Comparison of ENCODE assay signal across 20 cellular contexts in the genomic region with DNA sequence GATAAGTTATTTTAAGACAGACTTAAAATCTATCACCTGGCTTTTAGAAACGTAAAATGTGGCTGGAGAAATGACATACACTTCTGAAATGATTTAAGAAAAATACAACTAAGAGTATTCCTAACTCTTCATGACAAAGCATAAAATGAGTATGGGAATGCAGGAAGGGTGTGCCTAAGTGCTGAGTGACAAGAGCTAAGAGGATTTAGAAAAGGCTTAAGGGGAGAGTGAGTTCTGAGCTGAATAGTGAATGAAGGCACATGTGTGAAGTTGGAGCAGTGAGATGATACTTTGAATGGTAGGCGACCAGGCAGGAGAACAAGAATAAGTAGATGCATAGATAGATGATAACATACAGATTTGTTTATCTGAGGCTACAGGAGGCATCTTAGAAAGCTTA.
A peak's percentile ranks its signal among the peaks of the same experiment; 100 is the strongest.
DNase-seq lines count a peak whose midpoint lies in the region; ATAC-seq, FAIRE-seq and TF ChIP-seq lines count a peak whose summit lies in the region.
"Had no signal": no experiment of that assay in that cellular context is flagged by ENCODE, and none has a peak within 500 bp of the region (broad histone marks: within the 10 kb centered on the region; RNA-seq: fewer than 3 reads in every experiment).

No MANE protein-coding gene starts in this region.

- no peaks in the 10 kb centered on the region for H3K79me2 ChIP-seq in H1 (ENCODE audit: control insufficient read depth in 1 of 2, insufficient read depth in 2 of 2, low read length in 2 of 2)

- POLR2A ChIA-PET in H1 (lab: Charles Lee; ENCODE audit: partially characterized antibody), result no interaction called here

- TF ChIP-seq POLR2A in H1 (IDR thresholded peaks at IDR 0.05; ENCODE audit: control extremely low read depth in 1 of 2, low read depth in 2 of 2, low read length in 2 of 2), result no peak

- H4K8ac ChIP-seq in H1 (ENCODE audit: extremely low read depth, insufficient read depth, low read length), result no peak overlapping the region

- H3K4me1 ChIP-seq in HAP-1 (peaks cover 7% of the 10 kb centered on the region), H1 (replicated peaks in 1 of 4; ENCODE audit: control insufficient read depth in 3 of 4, insufficient read depth in 4 of 4, low read length in 3 of 4) (peaks cover 0 to 2% (median 0%) of the 10 kb centered on the region in 4 experiments; a peak in 1 of 7 replicates)
- H3K4me1 ChIP-seq: BE2C had no signal

- H2BK5ac ChIP-seq in H1 (ENCODE audit: low read depth, low read length), result no peak overlapping the region

- H3K9me3 ChIP-seq in HAP-1 (no peaks in the 10 kb centered on the region; the same call in 1 of the 2 replicates), H1 (ENCODE audit: insufficient read depth in 2 of 2, low read depth in 1 of 2, low read length in 1 of 2) (no peaks in the 10 kb centered on the region)
- H3K9me3 ChIP-seq: BE2C had no signal

- CTCF ChIA-PET in H1 (lab: Charles Lee; ENCODE audit: partially characterized antibody), result interaction anchor here (1.0 to 1.2 kb wide), 3 partner anchors 8 to 482 kb away, joined by 3 to 4 read pairs (median 4); no protein-coding TSS in a partner anchor

- TF ChIP-seq RAD21 in H1 (IDR thresholded peaks at IDR 0.05 in 1 of 2, conservative IDR thresholded peaks at IDR 0.05 in 1 of 2; ENCODE audit: low read depth in 2 of 2, low read length in 2 of 2), result no peak

- H3K27ac Mint-ChIP-seq in nephron progenitor cell, result peak overlapping the region; percentile 5
- H3K27ac Mint-ChIP-seq: CD4-positive, CD25-positive, alpha-beta regulatory T cell; CD8-positive, alpha-beta memory T cell; H9 had no signal

- peaks cover 6% of the 10 kb centered on the region for H3K27me3 Mint-ChIP-seq in nephron progenitor cell (ENCODE audit: low read depth, poor library complexity)
- H3K27me3 Mint-ChIP-seq: CD4-positive, CD25-positive, alpha-beta regulatory T cell; CD8-positive, alpha-beta memory T cell had no signal

- no peaks in the 10 kb centered on the region for H4K20me1 ChIP-seq in H1 (replicated peaks in 1 of 2; ENCODE audit: control insufficient read depth in 1 of 2, insufficient read depth in 2 of 2, low read length in 2 of 2)

- H3K36me3 Mint-ChIP-seq in nephron progenitor cell (ENCODE audit: low read depth), result no peaks in the 10 kb centered on the region
- H3K36me3 Mint-ChIP-seq: CD4-positive, CD25-positive, alpha-beta regulatory T cell; CD8-positive, alpha-beta memory T cell had no signal

- H3K79me1 ChIP-seq in H1 (ENCODE audit: low read depth, low read length), result no peaks in the 10 kb centered on the region

- H3K4me2 ChIP-seq in H1 (ENCODE audit: insufficient read depth in 1 of 2, low read depth in 2 of 2, low read length in 2 of 2), result no peak overlapping the region

- no peak overlapping the region for H2BK20ac ChIP-seq in H1 (ENCODE audit: low read length)

- no peak overlapping the region for H2BK12ac ChIP-seq in H1 (ENCODE audit: low read depth, low read length)

- no peak overlapping the region for H2AK5ac ChIP-seq in H1 (ENCODE audit: low read depth, low read length)

- no peak overlapping the region for H2BK120ac ChIP-seq in H1 (replicated peaks; ENCODE audit: low read depth, low read length)

- no peak overlapping the region for H4K5ac ChIP-seq in H1 (ENCODE audit: insufficient read length, low read depth, low read length)

- no peak for TF ChIP-seq EP300 in H1 (IDR thresholded peaks at IDR 0.05; ENCODE audit: borderline replicate concordance in 1 of 2, low read depth in 2 of 2, low read length in 2 of 2)

- H3K4me1 Mint-ChIP-seq in nephron progenitor cell, result peaks cover 26% of the 10 kb centered on the region
- H3K4me1 Mint-ChIP-seq: CD4-positive, CD25-positive, alpha-beta regulatory T cell; CD8-positive, alpha-beta memory T cell had no signal

- TF ChIP-seq CTCF in H1 (IDR thresholded peaks at IDR 0.05; ENCODE audit: control extremely low read depth in 1 of 3, insufficient read depth in 1 of 3, low read depth in 1 of 3, low read length in 3 of 3) (no peak), nephron progenitor cell (IDR thresholded peaks at IDR 0.05) (no peak)

- H3K4me3 Mint-ChIP-seq in nephron progenitor cell, result no peak overlapping the region
- H3K4me3 Mint-ChIP-seq: CD4-positive, CD25-positive, alpha-beta regulatory T cell; CD8-positive, alpha-beta memory T cell; H9 had no signal

- WGBS in H1 (ENCODE audit: extremely low coverage in 1 of 2, insufficient coverage in 1 of 2, insufficient read length in 1 of 2, insufficient replicate concordance in 2 of 2, low coverage in 1 of 2, low lambda C conversion rate in 2 of 2, missing lambda C conversion rate in 1 of 2), 2 experiments, result 95% methylated on average over 2 of the region's 2 CpGs; no CpG with 5 or more reads in 1 of the 2 experiments

- H3K27me3 ChIP-seq in HAP-1 (ENCODE audit: low read depth) (no peaks in the 10 kb centered on the region), H1 (replicated peaks in 1 of 4; ENCODE audit: control insufficient read depth in 3 of 4, extremely low read depth in 1 of 4, insufficient read depth in 3 of 4, low read length in 3 of 4) (no peaks in the 10 kb centered on the region)
- H3K27me3 ChIP-seq: BE2C had no signal

- in situ Hi-C loops in HAP-1 (cut with MboI; ENCODE audit: low sequenced_read_pairs), result no loop called here

- no peak overlapping the region for H3K9ac ChIP-seq in H1 (replicated peaks in 1 of 4; ENCODE audit: extremely low read depth in 1 of 4, low read depth in 3 of 4, low read length in 3 of 4)

- no peak overlapping the region for H3K23ac ChIP-seq in H1 (ENCODE audit: insufficient read length)

- H3K56ac ChIP-seq in H1 (replicated peaks; ENCODE audit: insufficient read length, low read depth, low read length), result no peak overlapping the region

- ATAC-seq in GM19351 (IDR thresholded peaks at IDR 0.05; ENCODE audit: unreplicated experiment), result no peak
- ATAC-seq: HepG2 had no signal

- H3K14ac ChIP-seq in H1 (ENCODE audit: insufficient read length), result no peak overlapping the region

- no peak for FAIRE-seq in H1 (lab: Jason Lieb, UNC)
- FAIRE-seq: A204.1, G401.6, GM12891, GM19239, HepG2 had no signal

- H3K36me3 ChIP-seq in HAP-1 (replicated peaks), result no peaks in the 10 kb centered on the region
- no peaks in the 10 kb centered on the region for H3K36me3 ChIP-seq in H1 (ENCODE audit: control insufficient read depth in 2 of 4, insufficient read depth in 4 of 4, low read length in 3 of 4)
- H3K36me3 ChIP-seq: BE2C had no signal

- peaks cover 35% of the 10 kb centered on the region for H3K9me3 Mint-ChIP-seq in nephron progenitor cell

- no peak overlapping the region for H3K27ac ChIP-seq in H1 (ENCODE audit: low read depth, low read length)

- no peak overlapping the region for H4K91ac ChIP-seq in H1 (replicated peaks; ENCODE audit: insufficient read length, low read length)

- H3K4me3 ChIP-seq in HAP-1, result no peak overlapping the region
- no peak overlapping the region for H3K4me3 ChIP-seq in H1 (ENCODE audit: extremely low read depth in 1 of 4, insufficient read depth in 2 of 4, low read depth in 3 of 4, low read length in 4 of 4)

- no peak overlapping the region for H3K18ac ChIP-seq in H1 (ENCODE audit: extremely low read depth, low read length)

- no peak overlapping the region for H2BK15ac ChIP-seq in H1 (ENCODE audit: low read length)

- no peaks in the 10 kb centered on the region for H3K23me2 ChIP-seq in H1 (ENCODE audit: low read depth, low read length)

- no peak overlapping the region for H3K4ac ChIP-seq in H1 (replicated peaks; ENCODE audit: insufficient read length, low read depth, low read length)

- DNase-seq in HAP-1 (ENCODE audit: low spot score in 2 of 2) (peak; percentile 29 to 82), H1 (ENCODE audit: low read depth in 1 of 2, low spot score in 2 of 2) (no peak), nephron progenitor cell (no peak), NCI-H1092 treated with DMSO at 0.1 percent for 48 hours (lab: John Stamatoyannopoulos, UW) (no peak), mesenteric fat pad (ENCODE audit: low spot score) (no peak), SHP77 (lab: John Stamatoyannopoulos, UW) (no peak)
- DNase-seq: ACHN; BE2C; C1 segment of cervical spinal cord; CD4-positive, CD25-positive, alpha-beta regulatory T cell; CD8-positive, alpha-beta memory T cell; COR-L47; GOT3; H9 had no signal

- 0 out of 2 replicates have a peak overlapping the region, but pooled peaks have one; percentile 10 for H2AFZ ChIP-seq in H1 (ENCODE audit: low read length)

TF ChIP-seq in H1, 55 proteins besides CTCF, POLR2A, EP300 and RAD21 (continues in another document):
- no peak for TF ChIP-seq MAFK (IDR thresholded peaks at IDR 0.05; ENCODE audit: low read depth, low read length)
- TF ChIP-seq SIN3A (conservative IDR thresholded peaks at IDR 0.05 in 1 of 2, IDR thresholded peaks at IDR 0.05 in 1 of 2; ENCODE audit: low read depth in 1 of 2, low read length in 2 of 2), result no peak
- TF ChIP-seq SP2 (IDR thresholded peaks at IDR 0.05; ENCODE audit: low read length), result no peak
- TF ChIP-seq, protein P1, sequence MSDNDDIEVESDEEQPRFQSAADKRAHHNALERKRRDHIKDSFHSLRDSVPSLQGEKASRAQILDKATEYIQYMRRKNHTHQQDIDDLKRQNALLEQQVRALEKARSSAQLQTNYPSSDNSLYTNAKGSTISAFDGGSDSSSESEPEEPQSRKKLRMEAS (IDR thresholded peaks at IDR 0.05), result no peak
- no peak for TF ChIP-seq EZH2 (IDR thresholded peaks at IDR 0.05; ENCODE audit: low read depth, low read length, severe bottlenecking)
- TF ChIP-seq FOSL1 (IDR thresholded peaks at IDR 0.05; ENCODE audit: insufficient read depth, low read depth, low read length), result no peak
- TF ChIP-seq NRF1 (IDR thresholded peaks at IDR 0.05; ENCODE audit: low read depth, low read length), result no peak
- TF ChIP-seq HDAC6 (IDR thresholded peaks at IDR 0.05; ENCODE audit: low read depth, low read length), result no peak
- no peak for TF ChIP-seq TAF7 (optimal IDR thresholded peaks at IDR 0.05; ENCODE audit: borderline replicate concordance, low read depth, low read length)
- TF ChIP-seq GTF2F1 (IDR thresholded peaks at IDR 0.05; ENCODE audit: borderline replicate concordance, low read depth, low read length), result no peak
- TF ChIP-seq ATF3 (IDR thresholded peaks at IDR 0.05; ENCODE audit: insufficient read depth, low read depth, low read length), result no peak

Comparison
In these comparisons a context has a peak if more than half of its experiments do, and no peak if none do; other contexts are left out.
1. DNase-seq: peak in HAP-1 (2 of 2); none in H1 (0 of 2), nephron progenitor cell (single experiment), NCI-H1092 treated with DMSO at 0.1 percent for 48 hours (single experiment), mesenteric fat pad (single experiment) and SHP77 (0 of 2).